Comparison of ENCODE assay signal across 1 cellular context in genomic region chr2:95389256-95390119, GRCh38.
A peak's percentile ranks its signal among the peaks of the same experiment; 100 is the strongest.
TF ChIP-seq lines count a peak whose summit lies in the region.

No MANE protein-coding gene starts in this region.

TF ChIP-seq in K562, 482 proteins besides CTCF, POLR2A, EP300 and RAD21 (continued from another document):
- peak; percentile 33 for TF ChIP-seq CTCFL (IDR thresholded peaks at IDR 0.05; ENCODE audit: borderline replicate concordance, insufficient read depth, low read depth, low read length, poor library complexity, severe bottlenecking)
- peak; percentile 42; the same call in 1 of the 2 replicates for TF ChIP-seq XRCC5 (IDR thresholded peaks at IDR 0.05; ENCODE audit: low read depth, low read length)
- TF ChIP-seq ELF2 (CRISPR knock-in tag; IDR thresholded peaks at IDR 0.05) = no peak
- TF ChIP-seq DEAF1 (CRISPR knock-in tag; IDR thresholded peaks at IDR 0.05) = peak; percentile 35; the same call in 1 of the 2 replicates
- TF ChIP-seq ZNF561 (CRISPR knock-in tag; conservative IDR thresholded peaks at IDR 0.05) = no peak
- TF ChIP-seq ZNF253 (CRISPR knock-in tag; conservative IDR thresholded peaks at IDR 0.05) = no peak
- TF ChIP-seq CCAR2 (IDR thresholded peaks at IDR 0.05; ENCODE audit: low read depth, low read length) = no peak
- no peak for TF ChIP-seq JUND (IDR thresholded peaks at IDR 0.05; ENCODE audit: borderline replicate concordance, low read depth, low read length)
- TF ChIP-seq JUND (tag; IDR thresholded peaks at IDR 0.05; ENCODE audit: borderline replicate concordance, low read depth, low read length) = no peak
- no peak for TF ChIP-seq ZKSCAN3 (CRISPR knock-in tag; IDR thresholded peaks at IDR 0.05)
- TF ChIP-seq TOE1 (IDR thresholded peaks at IDR 0.05; ENCODE audit: borderline replicate concordance) = no peak
- TF ChIP-seq TOE1 (CRISPR knock-in tag; IDR thresholded peaks at IDR 0.05; ENCODE audit: borderline replicate concordance, low read depth) = no peak
- peak in 1 of 3 experiments; percentile 21 for TF ChIP-seq YY1 (IDR thresholded peaks at IDR 0.05; ENCODE audit: borderline replicate concordance in 1 of 3, control insufficient read depth in 1 of 3, extremely low read depth in 1 of 3, insufficient read depth in 3 of 3, insufficient read length in 1 of 3, insufficient replicate concordance in 2 of 3, low read depth in 1 of 3, low read length in 2 of 3)
- no peak for TF ChIP-seq ZNF224 (CRISPR knock-in tag; IDR thresholded peaks at IDR 0.05)
- TF ChIP-seq HNRNPK (IDR thresholded peaks at IDR 0.05; ENCODE audit: low read depth, low read length, poor library complexity, severe bottlenecking) = no peak
- TF ChIP-seq BRD4 (IDR thresholded peaks at IDR 0.05) = no peak
- TF ChIP-seq CEBPB (tag; IDR thresholded peaks at IDR 0.05) = no peak
- TF ChIP-seq PTTG1 (tag; IDR thresholded peaks at IDR 0.05; ENCODE audit: low read depth) = no peak
- no peak for TF ChIP-seq ZNF778 (CRISPR knock-in tag; IDR thresholded peaks at IDR 0.05)
TF ChIP-seq in K562: peak in this region for 12.
